Comparison of ENCODE assay signal across 24 cellular contexts in genomic region chr1:15510611-15511405, GRCh38. TPM values are rescaled to one million over a fixed set of nuclear protein-coding genes. Genes with fewer than 3 reads are reported as not detected.
A peak's percentile ranks its signal among the peaks of the same experiment; 100 is the strongest.
DNase-seq lines count a peak whose midpoint lies in the region; ATAC-seq, FAIRE-seq and TF ChIP-seq lines count a peak whose summit lies in the region.
"Had no signal": no experiment of that assay in that cellular context is flagged by ENCODE, and none has a peak within 500 bp of the region (broad histone marks: within the 10 kb centered on the region; RNA-seq: fewer than 3 reads in every experiment).

No MANE protein-coding gene starts in this region.

- no peak for TF ChIP-seq EP300 in H1 (IDR thresholded peaks at IDR 0.05; ENCODE audit: borderline replicate concordance in 1 of 2, low read depth in 2 of 2, low read length in 2 of 2)

- H3K36me3 Mint-ChIP-seq in stimulated activated memory B cell treated with anti-CD40 and anti-IgM and Interleukin-4, amounts not matched to agents 10 μg/mL and 1 μg/mL and 100 μg/mL, for 72 hours: peaks cover 31% of the 10 kb centered on the region
- H3K36me3 Mint-ChIP-seq in glutamatergic neuron (ENCODE audit: unreplicated experiment): no peaks in the 10 kb centered on the region

- no peaks in the 10 kb centered on the region for H3K9me3 ChIP-seq in MG63
- no peaks in the 10 kb centered on the region for H3K9me3 ChIP-seq in H1 (ENCODE audit: insufficient read depth in 2 of 2, low read depth in 1 of 2, low read length in 1 of 2)
- H3K9me3 ChIP-seq in left ventricle myocardium inferior (replicated peaks): no peaks in the 10 kb centered on the region
- H3K9me3 ChIP-seq: ascending aorta, ovary had no signal

- H3K4ac ChIP-seq in H1 (replicated peaks; ENCODE audit: insufficient read length, low read depth, low read length): no peak overlapping the region

- DNase-seq in MG63 (peak; percentile 64), H1 (ENCODE audit: low read depth in 1 of 2, low spot score in 2 of 2) (no peak), glutamatergic neuron (no peak), left ventricle myocardium inferior (no peak)
- DNase-seq: activated CD4-positive, alpha-beta T cell treated with anti-CD3 and anti-CD28 coated beads, Interleukin-2, amount 50 U/mL, for 4 hours; activated naive CD4-positive, alpha-beta T cell treated with anti-CD3 and anti-CD28 coated beads, Interleukin-2, amount 10 ng/mL, durations not matched to agents 7 days and 5 days; effector CD8-positive, alpha-beta T cell; HFFc6; kidney; naive thymus-derived CD4-positive, alpha-beta T cell; NCI-H1048; NCI-H2081 treated with DMSO at 0.1 percent for 48 hours; NCI-H510A; ovary had no signal

- WGBS in H1 (ENCODE audit: extremely low coverage in 1 of 2, insufficient coverage in 1 of 2, insufficient read length in 1 of 2, insufficient replicate concordance in 2 of 2, low coverage in 1 of 2, low lambda C conversion rate in 2 of 2, missing lambda C conversion rate in 1 of 2), 2 experiments: 95% methylated on average over 8 of the region's 8 CpGs; no CpG with 5 or more reads in 1 of the 2 experiments

- H3K4me3 ChIP-seq in MG63 (no peak overlapping the region), H1 (ENCODE audit: extremely low read depth in 1 of 4, insufficient read depth in 2 of 4, low read depth in 3 of 4, low read length in 4 of 4) (no peak overlapping the region), left ventricle myocardium inferior (no peak overlapping the region)
- H3K4me3 ChIP-seq: ascending aorta, hepatocyte, ovary had no signal

- no peaks in the 10 kb centered on the region for H3K27me3 ChIP-seq in MG63
- H3K27me3 ChIP-seq in H1 (replicated peaks in 1 of 4; ENCODE audit: control insufficient read depth in 3 of 4, extremely low read depth in 1 of 4, insufficient read depth in 3 of 4, low read length in 3 of 4): no peaks in the 10 kb centered on the region
- no peaks in the 10 kb centered on the region for H3K27me3 ChIP-seq in left ventricle myocardium inferior (ENCODE audit: low read depth)
- H3K27me3 ChIP-seq: ascending aorta, hepatocyte, ovary had no signal

- intact Hi-C loops in left ventricle myocardium inferior (cut with micrococcal nuclease): no loop called here

- no peak overlapping the region for H2AFZ ChIP-seq in H1 (ENCODE audit: low read length)
- H2AFZ ChIP-seq: hepatocyte had no signal

- H3K23ac ChIP-seq in H1 (ENCODE audit: insufficient read length): no peak overlapping the region

- no peaks in the 10 kb centered on the region for H3K9me3 Mint-ChIP-seq in stimulated activated memory B cell treated with anti-CD40 and anti-IgM and Interleukin-4, amounts not matched to agents 10 μg/mL and 1 μg/mL and 100 μg/mL, for 72 hours
- peaks cover 5% of the 10 kb centered on the region for H3K9me3 Mint-ChIP-seq in glutamatergic neuron (ENCODE audit: unreplicated experiment)
- H3K9me3 Mint-ChIP-seq: activated naive CD4-positive, alpha-beta T cell treated with anti-CD3 and anti-CD28 coated beads, Interleukin-2, amount 10 ng/mL, durations not matched to agents 7 days and 5 days; HFFc6 had no signal

- H3K4me1 Mint-ChIP-seq in stimulated activated memory B cell treated with anti-CD40 and anti-IgM and Interleukin-4, amounts not matched to agents 10 μg/mL and 1 μg/mL and 100 μg/mL, for 72 hours: peaks cover 32% of the 10 kb centered on the region
- no peaks in the 10 kb centered on the region for H3K4me1 Mint-ChIP-seq in glutamatergic neuron (ENCODE audit: low read depth, unreplicated experiment)

- 0 out of 2 replicates have a peak overlapping the region, but pooled peaks have one; percentile 83 for H2BK15ac ChIP-seq in H1 (ENCODE audit: low read length)

- peaks cover 13 to 31% (median 23%) of the 10 kb centered on the region in 4 experiments for H3K4me1 ChIP-seq in H1 (replicated peaks in 1 of 4; ENCODE audit: control insufficient read depth in 3 of 4, insufficient read depth in 4 of 4, low read length in 3 of 4)
- H3K4me1 ChIP-seq in left ventricle myocardium inferior: peaks cover 23% of the 10 kb centered on the region
- H3K4me1 ChIP-seq: ascending aorta had no signal

- no peak overlapping the region for H3K4me3 Mint-ChIP-seq in stimulated activated memory B cell treated with anti-CD40 and anti-IgM and Interleukin-4, amounts not matched to agents 10 μg/mL and 1 μg/mL and 100 μg/mL, for 72 hours
- H3K4me3 Mint-ChIP-seq in glutamatergic neuron (ENCODE audit: unreplicated experiment): no peak overlapping the region
- H3K4me3 Mint-ChIP-seq: activated naive CD4-positive, alpha-beta T cell treated with anti-CD3 and anti-CD28 coated beads, Interleukin-2, amount 10 ng/mL, durations not matched to agents 7 days and 5 days; HFFc6; naive thymus-derived CD4-positive, alpha-beta T cell had no signal

- no peaks in the 10 kb centered on the region for H3K27me3 Mint-ChIP-seq in stimulated activated memory B cell treated with anti-CD40 and anti-IgM and Interleukin-4, amounts not matched to agents 10 μg/mL and 1 μg/mL and 100 μg/mL, for 72 hours
- peaks cover 4% of the 10 kb centered on the region for H3K27me3 Mint-ChIP-seq in glutamatergic neuron (ENCODE audit: unreplicated experiment)
- H3K27me3 Mint-ChIP-seq: activated naive CD4-positive, alpha-beta T cell treated with anti-CD3 and anti-CD28 coated beads, Interleukin-2, amount 10 ng/mL, durations not matched to agents 7 days and 5 days; naive thymus-derived CD4-positive, alpha-beta T cell had no signal

- peak overlapping the region; percentile 24; the same call in 1 of the 2 replicates for H3K18ac ChIP-seq in H1 (ENCODE audit: extremely low read depth, low read length)

- no peak overlapping the region for H2BK5ac ChIP-seq in H1 (ENCODE audit: low read depth, low read length)

- TF ChIP-seq RAD21 in H1 (IDR thresholded peaks at IDR 0.05 in 1 of 2, conservative IDR thresholded peaks at IDR 0.05 in 1 of 2; ENCODE audit: low read depth in 2 of 2, low read length in 2 of 2): no peak

- H3K56ac ChIP-seq in H1 (replicated peaks; ENCODE audit: insufficient read length, low read depth, low read length): no peak overlapping the region

- no peak overlapping the region for H4K5ac ChIP-seq in H1 (ENCODE audit: insufficient read length, low read depth, low read length)

- no peaks in the 10 kb centered on the region; the same call in 1 of the 2 replicates for H3K79me1 ChIP-seq in H1 (ENCODE audit: low read depth, low read length)

- no peaks in the 10 kb centered on the region for H4K20me1 ChIP-seq in H1 (replicated peaks in 1 of 2; ENCODE audit: control insufficient read depth in 1 of 2, insufficient read depth in 2 of 2, low read length in 2 of 2)

- peak overlapping the region; percentile 86; the same call in 1 of the 2 replicates for H2BK20ac ChIP-seq in H1 (ENCODE audit: low read length)

- peak overlapping the region; percentile 7 for H3K27ac Mint-ChIP-seq in stimulated activated memory B cell treated with anti-CD40 and anti-IgM and Interleukin-4, amounts not matched to agents 10 μg/mL and 1 μg/mL and 100 μg/mL, for 72 hours
- no peak overlapping the region for H3K27ac Mint-ChIP-seq in glutamatergic neuron (ENCODE audit: unreplicated experiment)
- H3K27ac Mint-ChIP-seq: activated naive CD4-positive, alpha-beta T cell treated with anti-CD3 and anti-CD28 coated beads, Interleukin-2, amount 10 ng/mL, durations not matched to agents 7 days and 5 days; HFFc6 had no signal

- H3K9ac ChIP-seq in H1 (replicated peaks in 1 of 4; ENCODE audit: extremely low read depth in 1 of 4, low read depth in 3 of 4, low read length in 3 of 4): no peak overlapping the region
- H3K9ac ChIP-seq: KMS-11 had no signal

- POLR2A ChIA-PET in H1 (lab: Charles Lee; ENCODE audit: partially characterized antibody): no interaction called here

- no peak for TF ChIP-seq POLR2A in H1 (IDR thresholded peaks at IDR 0.05; ENCODE audit: control extremely low read depth in 1 of 2, low read depth in 2 of 2, low read length in 2 of 2)

- no peaks in the 10 kb centered on the region for H3K36me3 ChIP-seq in MG63
- peaks cover 0 to 3% (median 1%) of the 10 kb centered on the region in 4 experiments; a peak in 3 of 8 replicates for H3K36me3 ChIP-seq in H1 (ENCODE audit: control insufficient read depth in 2 of 4, insufficient read depth in 4 of 4, low read length in 3 of 4)
- peaks cover 30% of the 10 kb centered on the region for H3K36me3 ChIP-seq in left ventricle myocardium inferior
- H3K36me3 ChIP-seq: ovary had no signal

- peaks cover 0 to 15% of the 10 kb centered on the region in 2 experiments; a peak in 2 of 4 replicates for H3K79me2 ChIP-seq in H1 (ENCODE audit: control insufficient read depth in 1 of 2, insufficient read depth in 2 of 2, low read length in 2 of 2)
- H3K79me2 ChIP-seq: hepatocyte had no signal

- H3K4me2 ChIP-seq in H1 (ENCODE audit: insufficient read depth in 1 of 2, low read depth in 2 of 2, low read length in 2 of 2): no peak overlapping the region
- H3K4me2 ChIP-seq: hepatocyte, KMS-11 had no signal

- ATAC-seq in stimulated activated memory B cell treated with anti-CD40 and anti-IgM and Interleukin-4, amounts not matched to agents 10 μg/mL and 1 μg/mL and 100 μg/mL, for 72 hours: no peak
- ATAC-seq: naive thymus-derived CD4-positive, alpha-beta T cell had no signal

- H3K14ac ChIP-seq in H1 (ENCODE audit: insufficient read length): no peak overlapping the region

- no peak overlapping the region for H4K91ac ChIP-seq in H1 (replicated peaks; ENCODE audit: insufficient read length, low read length)

- H2AK5ac ChIP-seq in H1 (ENCODE audit: low read depth, low read length): no peak overlapping the region

- H3K27ac ChIP-seq in H1 (ENCODE audit: low read depth, low read length) (no peak overlapping the region), left ventricle myocardium inferior (replicated peaks) (no peak overlapping the region)
- H3K27ac ChIP-seq: ascending aorta, hepatocyte, KMS-11, ovary had no signal

- H3K23me2 ChIP-seq in H1 (ENCODE audit: low read depth, low read length): no peaks in the 10 kb centered on the region

- no peak overlapping the region for H2BK120ac ChIP-seq in H1 (replicated peaks; ENCODE audit: low read depth, low read length)

- no peak for TF ChIP-seq CTCF in H1 (IDR thresholded peaks at IDR 0.05; ENCODE audit: control extremely low read depth in 1 of 3, insufficient read depth in 1 of 3, low read depth in 1 of 3, low read length in 3 of 3)
- TF ChIP-seq CTCF in glutamatergic neuron (IDR thresholded peaks at IDR 0.05; ENCODE audit: partially characterized antibody, unreplicated experiment): no peak
- no peak for TF ChIP-seq CTCF in left ventricle myocardium inferior (IDR thresholded peaks at IDR 0.05; ENCODE audit: borderline replicate concordance)

- H2BK12ac ChIP-seq in H1 (ENCODE audit: low read depth, low read length): peak overlapping the region; percentile 94; the same call in 1 of the 2 replicates

- FAIRE-seq in H1 (lab: Jason Lieb, UNC): no peak
- FAIRE-seq: D721Med, GM12892, kidney had no signal

- CTCF ChIA-PET in H1 (lab: Charles Lee; ENCODE audit: partially characterized antibody): interaction anchor here (0.9 to 1.0 kb wide), 2 partner anchors 9 to 11 kb away, joined by 3 read pairs; no protein-coding TSS in a partner anchor

- H4K8ac ChIP-seq in H1 (ENCODE audit: extremely low read depth, insufficient read depth, low read length): peak overlapping the region; percentile 25; the same call in 1 of the 2 replicates

RNA-seq across cellular contexts. Expression of gene CASP9, which starts 13.2 kb away (rescaled TPM):
- total RNA-seq in MG63 (2014; rRNA removed; shearing (Covaris generic); ENCODE audit: low replicate concordance): 5.3 and 8.8 TPM in 2 replicates
- 14.8 and 15.2 TPM in 2 replicates for total RNA-seq in H1 (2021; fragmentation: NEBNext Ultra II Directional; extraction: Animal tissue kit (Norgen Biotek cat#: 25700))
- 32.2 and 36.3 TPM in 2 replicates for polyA plus RNA-seq in H1 (2011; rRNA removed)
- polyA plus RNA-seq in H1 (2011; cell fraction: cytosol; rRNA removed): 27.8 TPM
- polyA plus RNA-seq in H1 (2011; cell fraction: nucleus; rRNA removed): 31.7 TPM
- polyA plus RNA-seq in H1 (2012, experiment 1 of 2): 17.4 to 21.0 TPM (median 19.5 TPM) in 4 replicates
- polyA plus RNA-seq in H1 (2012, experiment 2 of 2): 22.4 TPM
- polyA plus RNA-seq in H1 (2013, experiment 1 of 2): 8.8 TPM
- 8.2 TPM for polyA plus RNA-seq in H1 (2013, experiment 2 of 2)
- 27.1 and 35.0 TPM in 2 replicates for polyA minus RNA-seq in H1 (2011; rRNA and poly(A)+ RNA removed)
- 14.0 TPM for polyA minus RNA-seq in H1 (2011; cell fraction: cytosol; rRNA and poly(A)+ RNA removed)
- 12.4 TPM for polyA minus RNA-seq in H1 (2011; cell fraction: nucleus; rRNA and poly(A)+ RNA removed)
- total RNA-seq in glutamatergic neuron (ENCODE audit: unreplicated experiment): 12.8 TPM
- 14.1 TPM for total RNA-seq in left ventricle myocardium inferior

RNA-seq across cellular contexts. Expression of gene DNAJC16, which starts 15.8 kb away (rescaled TPM):
- 3.5 and 3.6 TPM in 2 replicates for total RNA-seq in MG63 (2014; rRNA removed; shearing (Covaris generic); ENCODE audit: low replicate concordance)
- 20.6 and 23.3 TPM in 2 replicates for total RNA-seq in H1 (2021; fragmentation: NEBNext Ultra II Directional; extraction: Animal tissue kit (Norgen Biotek cat#: 25700))
- 4.8 and 7.9 TPM in 2 replicates for polyA plus RNA-seq in H1 (2011; rRNA removed)
- 6.4 TPM for polyA plus RNA-seq in H1 (2011; cell fraction: cytosol; rRNA removed)
- polyA plus RNA-seq in H1 (2011; cell fraction: nucleus; rRNA removed): 5.9 TPM
- polyA plus RNA-seq in H1 (2012, experiment 1 of 2): 7.6 to 9.5 TPM (median 9.1 TPM) in 4 replicates
- 1.0 TPM for polyA plus RNA-seq in H1 (2012, experiment 2 of 2)
- polyA plus RNA-seq in H1 (2013, experiment 1 of 2): 16.0 TPM
- 16.2 TPM for polyA plus RNA-seq in H1 (2013, experiment 2 of 2)
- 20.6 and 43.0 TPM in 2 replicates for polyA minus RNA-seq in H1 (2011; rRNA and poly(A)+ RNA removed)
- 18.4 TPM for polyA minus RNA-seq in H1 (2011; cell fraction: cytosol; rRNA and poly(A)+ RNA removed)
- polyA minus RNA-seq in H1 (2011; cell fraction: nucleus; rRNA and poly(A)+ RNA removed): 19.3 TPM
- total RNA-seq in glutamatergic neuron (ENCODE audit: unreplicated experiment): 32.5 TPM
- 16.2 TPM for total RNA-seq in left ventricle myocardium inferior

RNA-seq across cellular contexts. Expression of gene CELA2B, which starts 34.9 kb away (rescaled TPM):
- not detected in 2 replicates for total RNA-seq in MG63 (2014; rRNA removed; shearing (Covaris generic); ENCODE audit: low replicate concordance)
- not detected in 2 replicates for total RNA-seq in H1 (2021; fragmentation: NEBNext Ultra II Directional; extraction: Animal tissue kit (Norgen Biotek cat#: 25700))
- not detected in 2 replicates for polyA plus RNA-seq in H1 (2011; rRNA removed)
- not detected for polyA plus RNA-seq in H1 (2011; cell fraction: cytosol; rRNA removed)
- not detected for polyA plus RNA-seq in H1 (2011; cell fraction: nucleus; rRNA removed)
- polyA plus RNA-seq in H1 (2012, experiment 1 of 2): not detected in 4 replicates
- not detected for polyA plus RNA-seq in H1 (2012, experiment 2 of 2)
- not detected for polyA plus RNA-seq in H1 (2013, experiment 1 of 2)
- not detected for polyA plus RNA-seq in H1 (2013, experiment 2 of 2)
- polyA minus RNA-seq in H1 (2011; rRNA and poly(A)+ RNA removed): not detected in 2 replicates
- polyA minus RNA-seq in H1 (2011; cell fraction: cytosol; rRNA and poly(A)+ RNA removed): not detected
- polyA minus RNA-seq in H1 (2011; cell fraction: nucleus; rRNA and poly(A)+ RNA removed): not detected
- total RNA-seq in glutamatergic neuron (ENCODE audit: unreplicated experiment): not detected
- total RNA-seq in left ventricle myocardium inferior: not detected
- total RNA-seq: ascending aorta; cerebellum; fibroblast of lung; HFFc6; kidney; naive thymus-derived CD4-positive, alpha-beta T cell; subcutaneous adipose tissue had no signal
- polyA plus RNA-seq: BJ; fibroblast of lung; naive thymus-derived CD4-positive, alpha-beta T cell; ovary had no signal

RNA-seq across cellular contexts. Expression of gene CELA2A, which starts 54.3 kb away (rescaled TPM):
- not detected in 2 replicates for total RNA-seq in MG63 (2014; rRNA removed; shearing (Covaris generic); ENCODE audit: low replicate concordance)
- total RNA-seq in H1 (2021; fragmentation: NEBNext Ultra II Directional; extraction: Animal tissue kit (Norgen Biotek cat#: 25700)): not detected in 2 replicates
- polyA plus RNA-seq in H1 (2011; rRNA removed): not detected in 2 replicates
- not detected for polyA plus RNA-seq in H1 (2011; cell fraction: cytosol; rRNA removed)
- not detected for polyA plus RNA-seq in H1 (2011; cell fraction: nucleus; rRNA removed)
- not detected in 4 replicates for polyA plus RNA-seq in H1 (2012, experiment 1 of 2)
- not detected for polyA plus RNA-seq in H1 (2012, experiment 2 of 2)
- polyA plus RNA-seq in H1 (2013, experiment 1 of 2): not detected
- not detected for polyA plus RNA-seq in H1 (2013, experiment 2 of 2)
- not detected in 2 replicates for polyA minus RNA-seq in H1 (2011; rRNA and poly(A)+ RNA removed)
- not detected for polyA minus RNA-seq in H1 (2011; cell fraction: cytosol; rRNA and poly(A)+ RNA removed)
- polyA minus RNA-seq in H1 (2011; cell fraction: nucleus; rRNA and poly(A)+ RNA removed): not detected
- not detected for total RNA-seq in glutamatergic neuron (ENCODE audit: unreplicated experiment)
- not detected for total RNA-seq in left ventricle myocardium inferior
- total RNA-seq: ascending aorta; cerebellum; fibroblast of lung; HFFc6; kidney; naive thymus-derived CD4-positive, alpha-beta T cell; subcutaneous adipose tissue had no signal
- polyA plus RNA-seq: BJ; fibroblast of lung; naive thymus-derived CD4-positive, alpha-beta T cell had no signal
